In genomic region chr1:45752014-45752413, GRCh38 we compare ENCODE assay signal across 18 cellular contexts. TPM values are rescaled to one million over a fixed set of nuclear protein-coding genes. Genes with fewer than 3 reads are reported as not detected.
DNase-seq lines count a peak whose midpoint lies in the region; ATAC-seq, FAIRE-seq and TF ChIP-seq lines count a peak whose summit lies in the region.
"Had no signal": no experiment of that assay in that cellular context is flagged by ENCODE, and none has a peak within 500 bp of the region (broad histone marks: within the 10 kb centered on the region; RNA-seq: fewer than 3 reads in every experiment).

No MANE protein-coding gene starts in this region.

- H3K4me1 Mint-ChIP-seq in activated CD4-positive, alpha-beta T cell treated with anti-CD3 and anti-CD28 coated beads, Interleukin-2, amount 10 ng/mL, durations not matched to agents 24 days and 14 days = peaks cover 12% of the 10 kb centered on the region
- H3K4me1 Mint-ChIP-seq in chondrocyte (ENCODE audit: low read depth) = peaks cover 13% of the 10 kb centered on the region

- H3K9me2 ChIP-seq in PC-9 (ENCODE audit: insufficient read depth) = no peaks in the 10 kb centered on the region

- peak overlapping the region; percentile 51 for H3K27ac Mint-ChIP-seq in activated CD4-positive, alpha-beta T cell treated with anti-CD3 and anti-CD28 coated beads, Interleukin-2, amount 10 ng/mL, durations not matched to agents 24 days and 14 days
- H3K27ac Mint-ChIP-seq in chondrocyte (ENCODE audit: unreplicated experiment) = peak overlapping the region; percentile 41

- peak overlapping the region; percentile 72 for H3K4me3 Mint-ChIP-seq in activated CD4-positive, alpha-beta T cell treated with anti-CD3 and anti-CD28 coated beads, Interleukin-2, amount 10 ng/mL, durations not matched to agents 24 days and 14 days
- peak overlapping the region; percentile 38 for H3K4me3 Mint-ChIP-seq in chondrocyte (ENCODE audit: unreplicated experiment)

- H3K27me3 ChIP-seq in PC-9 (ENCODE audit: insufficient read depth, low read depth) (no peaks in the 10 kb centered on the region), gastrocnemius medialis (no peaks in the 10 kb centered on the region)
- H3K27me3 ChIP-seq: colonic mucosa, sigmoid colon, stomach had no signal

- no peak for TF ChIP-seq CTCF in PC-9 (conservative IDR thresholded peaks at IDR 0.05)
- no peak for TF ChIP-seq CTCF in chondrocyte (IDR thresholded peaks at IDR 0.05)
- TF ChIP-seq CTCF in gastrocnemius medialis (IDR thresholded peaks at IDR 0.05 in 4 of 5, conservative IDR thresholded peaks at IDR 0.05 in 1 of 5) = no peak

- peaks cover 8% of the 10 kb centered on the region for H3K36me3 Mint-ChIP-seq in activated CD4-positive, alpha-beta T cell treated with anti-CD3 and anti-CD28 coated beads, Interleukin-2, amount 10 ng/mL, durations not matched to agents 24 days and 14 days (ENCODE audit: low read depth)
- no peaks in the 10 kb centered on the region for H3K36me3 Mint-ChIP-seq in chondrocyte (ENCODE audit: low read depth)

- TF ChIP-seq POLR2A in gastrocnemius medialis (IDR thresholded peaks at IDR 0.05) = no peak

- H3K9me3 Mint-ChIP-seq in activated CD4-positive, alpha-beta T cell treated with anti-CD3 and anti-CD28 coated beads, Interleukin-2, amount 10 ng/mL, durations not matched to agents 24 days and 14 days = peaks cover 14% of the 10 kb centered on the region
- peaks cover 5% of the 10 kb centered on the region for H3K9me3 Mint-ChIP-seq in chondrocyte (ENCODE audit: low read depth)

- H3K36me3 ChIP-seq in PC-9 (ENCODE audit: low read depth) (no peaks in the 10 kb centered on the region), gastrocnemius medialis (no peaks in the 10 kb centered on the region)
- H3K36me3 ChIP-seq: colonic mucosa, left ventricle myocardium inferior, sigmoid colon, stomach had no signal

- in situ Hi-C loops in gastrocnemius medialis (cut with MboI; ENCODE audit: low sequenced_read_pairs in 4 of 4) = no loop called here

- H3K27ac ChIP-seq in PC-9 (peak overlapping the region; percentile 66), gastrocnemius medialis (peak overlapping the region; percentile 93 to 100 (median 94))

- CTCF ChIA-PET in PC-9 (lab: Charles Lee) = no interaction called here

- POLR2A ChIA-PET in PC-9 (lab: Charles Lee; ENCODE audit: unreplicated experiment) = interaction anchor here (0.7 kb wide), 1 partner anchor 1022 kb away, joined by 6 read pairs; no protein-coding TSS in a partner anchor

- intact Hi-C loops in activated CD4-positive, alpha-beta T cell treated with anti-CD3 and anti-CD28 coated beads, Interleukin-2, amount 10 ng/mL, durations not matched to agents 24 days and 14 days (cut with micrococcal nuclease) = loop anchor here (5.0 kb wide), 1 partner anchor 445 kb away; the partner anchor contains the start of gene POMGNT1
- intact Hi-C loops in PC-9 (cut with micrococcal nuclease; ENCODE audit: unreplicated experiment) = loop anchor here (5.0 kb wide), 1 partner anchor 130 kb away; no protein-coding TSS in a partner anchor
- intact Hi-C loops in gastrocnemius medialis (cut with DNase I; ENCODE audit: low total_unique reads) = loop anchor here (10.0 kb wide), 1 partner anchor 433 kb away; no protein-coding TSS in a partner anchor

- ATAC-seq in gastrocnemius medialis = no peak
- ATAC-seq: A549 had no signal

- H2AFZ ChIP-seq in PC-9 = 0 out of 2 replicates have a peak overlapping the region, but pooled peaks have one; percentile 57

- no peaks in the 10 kb centered on the region for H4K20me1 ChIP-seq in PC-9 (ENCODE audit: insufficient read depth)

- DNase-seq in activated CD4-positive, alpha-beta T cell treated with anti-CD3 and anti-CD28 coated beads, Interleukin-2, amount 10 ng/mL, durations not matched to agents 24 days and 14 days = no peak
- no peak for DNase-seq in activated CD4-positive, alpha-beta T cell treated with anti-CD3 and anti-CD28 coated beads for 1 hour
- no peak for DNase-seq in PC-9
- no peak for DNase-seq in chondrocyte (ENCODE audit: low spot score)
- no peak for DNase-seq in gastrocnemius medialis
- no peak for DNase-seq in stimulated activated naive CD4-positive, alpha-beta T cell (lab: John Stamatoyannopoulos, UW)
- no peak for DNase-seq in urothelium cell line (ENCODE audit: low spot score)
- DNase-seq in T-helper 9 cell = no peak
- DNase-seq: activated naive CD4-positive, alpha-beta T cell treated with Interleukin-2 at 50 U/mL for 16 hours; colonic mucosa; COR-L47; GOT3; KG1; left ventricle myocardium inferior; NCI-H1694; sigmoid colon; stomach had no signal

- no peaks in the 10 kb centered on the region for H3F3A ChIP-seq in PC-9 (ENCODE audit: insufficient read depth, low read depth)

- H3K9me3 ChIP-seq in PC-9 (ENCODE audit: insufficient read depth, low read depth) (no peaks in the 10 kb centered on the region), gastrocnemius medialis (no peaks in the 10 kb centered on the region)
- H3K9me3 ChIP-seq: A549, colonic mucosa had no signal

- no peaks in the 10 kb centered on the region for H3K27me3 Mint-ChIP-seq in activated CD4-positive, alpha-beta T cell treated with anti-CD3 and anti-CD28 coated beads, Interleukin-2, amount 10 ng/mL, durations not matched to agents 24 days and 14 days
- H3K27me3 Mint-ChIP-seq in chondrocyte (ENCODE audit: low read depth) = no peaks in the 10 kb centered on the region

- H3K4me2 ChIP-seq in PC-9 = peak overlapping the region; percentile 19

- no peak for FAIRE-seq in urothelium cell line (lab: Jason Lieb, UNC)
- FAIRE-seq: A549 had no signal

- H3K4me1 ChIP-seq in PC-9 (replicated peaks; ENCODE audit: insufficient read depth) (peaks cover 11% of the 10 kb centered on the region), gastrocnemius medialis (peaks cover 11% of the 10 kb centered on the region in 2 donors)
- H3K4me1 ChIP-seq: colonic mucosa had no signal

- no peaks in the 10 kb centered on the region for H3K79me2 ChIP-seq in PC-9 (ENCODE audit: low read depth)

- H3K4me3 ChIP-seq in PC-9 (no peak overlapping the region), gastrocnemius medialis (no peak overlapping the region)
- H3K4me3 ChIP-seq: A549, stomach had no signal

- BruUV-seq in PC-9 (replicated peaks; lab: Mats Ljungman, UMichigan) = no TSS peak

RNA-seq across cellular contexts. Expression of gene IPP, which starts 1.6 kb away (rescaled TPM):
- 13.8 and 15.3 TPM in 2 replicates for total RNA-seq in activated CD4-positive, alpha-beta T cell treated with anti-CD3 and anti-CD28 coated beads, Interleukin-2, amount 10 ng/mL, durations not matched to agents 24 days and 14 days
- total RNA-seq in PC-9 (2021) = 25.2 and 25.4 TPM in 2 replicates
- 20.3 to 22.7 TPM (median 20.4 TPM) in 3 replicates for total RNA-seq in chondrocyte
- total RNA-seq in gastrocnemius medialis = 10 to 100 TPM in 1 of 4 donors, 1 to 10 TPM in 3; 5.6 to 11.7 (median 7.1) TPM

RNA-seq across cellular contexts. Expression of gene MAST2, which starts 51.4 kb away (rescaled TPM):
- 31.4 and 33.1 TPM in 2 replicates for total RNA-seq in activated CD4-positive, alpha-beta T cell treated with anti-CD3 and anti-CD28 coated beads, Interleukin-2, amount 10 ng/mL, durations not matched to agents 24 days and 14 days
- 58.8 and 69.3 TPM in 2 replicates for total RNA-seq in PC-9 (2021)
- 51.2 to 61.8 TPM (median 53.2 TPM) in 3 replicates for total RNA-seq in chondrocyte
- total RNA-seq in gastrocnemius medialis = 100 to 1,000 TPM; 110 to 195 (median 162) TPM
